Comparison of ENCODE assay signal across 17 cellular contexts in the genomic region with DNA sequence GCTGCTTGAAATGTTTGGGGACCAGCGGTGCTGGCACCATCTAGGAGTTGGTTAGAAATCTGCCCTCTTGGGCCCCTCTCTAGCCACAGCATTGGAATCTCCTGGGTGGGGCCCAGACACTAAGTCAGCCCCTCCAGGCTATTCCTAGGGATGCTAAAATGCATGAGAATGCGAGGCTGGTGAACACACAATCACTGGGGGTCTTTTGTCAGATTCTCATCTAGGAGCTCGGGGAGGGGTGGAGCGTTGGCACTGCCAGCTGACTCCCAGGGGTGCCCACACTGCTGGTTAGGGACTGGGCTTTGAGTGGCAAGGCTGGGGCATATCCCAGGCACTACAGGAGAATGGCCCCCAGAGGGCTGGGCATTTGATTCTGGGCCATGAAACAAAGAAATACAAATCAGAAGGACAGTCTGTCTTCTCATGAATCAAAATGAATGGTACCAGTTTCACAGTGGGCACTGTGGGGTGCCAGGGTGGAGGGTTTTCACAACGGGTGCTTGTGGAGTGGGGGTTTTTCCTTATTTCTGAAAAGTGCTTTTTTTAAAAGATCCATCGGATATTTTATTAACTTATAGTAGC.
A peak's percentile ranks its signal among the peaks of the same experiment; 100 is the strongest.
DNase-seq lines count a peak whose midpoint lies in the region; ATAC-seq and TF ChIP-seq lines count a peak whose summit lies in the region.
"Had no signal": no experiment of that assay in that cellular context is flagged by ENCODE, and none has a peak within 500 bp of the region (broad histone marks: within the 10 kb centered on the region; RNA-seq: fewer than 3 reads in every experiment).

No MANE protein-coding gene starts in this region.

- H3K4me3 Mint-ChIP-seq in chondrocyte (ENCODE audit: unreplicated experiment) = no peak overlapping the region
- no peak overlapping the region for H3K4me3 Mint-ChIP-seq in activated T-cell treated with anti-CD3 and anti-CD28 coated beads, Interleukin-2, amount 50 U/mL, for 24 hours
- H3K4me3 Mint-ChIP-seq: B cell; CD8-positive, alpha-beta memory T cell had no signal

- intact Hi-C loops in spleen (cut with DNase I; ENCODE audit: low total_unique reads) = no loop called here

- no peaks in the 10 kb centered on the region for H3K9me3 ChIP-seq in spleen
- H3K9me3 ChIP-seq: BLaER1 treated with 17β-estradiol and CSF1 and Interleukin-3, amounts not matched to agents 10 nM and 100 nM; HAP-1 had no signal

- no peak for ATAC-seq in GM21390 (IDR thresholded peaks at IDR 0.05; ENCODE audit: unreplicated experiment)
- ATAC-seq: GM12878 had no signal

- peak; percentile 52 for DNase-seq in chondrocyte (ENCODE audit: low spot score)
- peak; percentile 27 for DNase-seq in midbrain (lab: John Stamatoyannopoulos, UW)
- DNase-seq in spleen = peak; percentile 20
- DNase-seq in activated T-cell treated with anti-CD3 and anti-CD28 coated beads, Interleukin-2, amount 50 U/mL, for 24 hours = no peak
- no peak for DNase-seq in NCI-H1048 (lab: John Stamatoyannopoulos, UW)
- DNase-seq: CD8-positive, alpha-beta memory T cell; COR-L47; DMS 273 treated with DMSO at 0.1 percent for 48 hours; DMS53; DND-41; EL; GM23248 had no signal

- H3K27ac ChIP-seq in spleen = no peak overlapping the region
- H3K27ac ChIP-seq: BLaER1 treated with 17β-estradiol and CSF1 and Interleukin-3, amounts not matched to agents 10 nM and 100 nM; GM23248 had no signal

- no peaks in the 10 kb centered on the region for H3K4me1 Mint-ChIP-seq in chondrocyte (ENCODE audit: low read depth)
- H3K4me1 Mint-ChIP-seq in activated T-cell treated with anti-CD3 and anti-CD28 coated beads, Interleukin-2, amount 50 U/mL, for 24 hours (ENCODE audit: low read depth) = no peaks in the 10 kb centered on the region
- H3K4me1 Mint-ChIP-seq: B cell had no signal

- H3K36me3 ChIP-seq in spleen = peaks cover 0 to 54% (median 8%) of the 10 kb centered on the region in 6 donors
- H3K36me3 ChIP-seq: HAP-1 had no signal

- no peaks in the 10 kb centered on the region for H3K9me3 Mint-ChIP-seq in chondrocyte (ENCODE audit: low read depth)
- H3K9me3 Mint-ChIP-seq in activated T-cell treated with anti-CD3 and anti-CD28 coated beads, Interleukin-2, amount 50 U/mL, for 24 hours = no peaks in the 10 kb centered on the region
- H3K9me3 Mint-ChIP-seq: CD8-positive, alpha-beta memory T cell had no signal

- H3K27ac Mint-ChIP-seq in chondrocyte (ENCODE audit: unreplicated experiment) = no peak overlapping the region
- no peak overlapping the region for H3K27ac Mint-ChIP-seq in activated T-cell treated with anti-CD3 and anti-CD28 coated beads, Interleukin-2, amount 50 U/mL, for 24 hours
- H3K27ac Mint-ChIP-seq: B cell; CD8-positive, alpha-beta memory T cell had no signal

- no peak for TF ChIP-seq POLR2A in spleen (IDR thresholded peaks at IDR 0.05)

- no peaks in the 10 kb centered on the region for H3K27me3 ChIP-seq in spleen (replicated peaks in 1 of 7)
- H3K27me3 ChIP-seq: BLaER1 treated with 17β-estradiol and CSF1 and Interleukin-3, amounts not matched to agents 10 nM and 100 nM had no signal

- no peak overlapping the region for H3K4me3 ChIP-seq in spleen
- H3K4me3 ChIP-seq: BLaER1 treated with 17β-estradiol and CSF1 and Interleukin-3, amounts not matched to agents 10 nM and 100 nM; GM12878; GM23248; HAP-1 had no signal

- no peaks in the 10 kb centered on the region for H3K4me1 ChIP-seq in spleen

- peaks cover 8% of the 10 kb centered on the region for H3K36me3 Mint-ChIP-seq in chondrocyte (ENCODE audit: low read depth)
- H3K36me3 Mint-ChIP-seq in activated T-cell treated with anti-CD3 and anti-CD28 coated beads, Interleukin-2, amount 50 U/mL, for 24 hours (ENCODE audit: low read depth) = peaks cover 19% of the 10 kb centered on the region

- no peaks in the 10 kb centered on the region for H3K27me3 Mint-ChIP-seq in chondrocyte (ENCODE audit: low read depth)
- H3K27me3 Mint-ChIP-seq in activated T-cell treated with anti-CD3 and anti-CD28 coated beads, Interleukin-2, amount 50 U/mL, for 24 hours = no peaks in the 10 kb centered on the region
- H3K27me3 Mint-ChIP-seq: B cell; CD8-positive, alpha-beta memory T cell had no signal

- WGBS in spleen, 5 donors = 95 to 99% (median 95%) methylated on average over 6 of the region's 6 CpGs

- TF ChIP-seq CTCF in chondrocyte (IDR thresholded peaks at IDR 0.05) = no peak
- TF ChIP-seq CTCF in spleen (IDR thresholded peaks at IDR 0.05 in 8 of 11, conservative IDR thresholded peaks at IDR 0.05 in 3 of 11) = no peak

Comparison
In these comparisons a context has a peak if more than half of its experiments do, and no peak if none do; other contexts are left out.
1. DNase-seq: peak in chondrocyte (single experiment), midbrain (single experiment) and spleen (single experiment); none in activated T-cell treated with anti-CD3 and anti-CD28 coated beads, Interleukin-2, amount 50 U/mL, for 24 hours (single experiment) and NCI-H1048 (single experiment).